ENCODE assay signal across 1 cellular context in the genomic region with DNA sequence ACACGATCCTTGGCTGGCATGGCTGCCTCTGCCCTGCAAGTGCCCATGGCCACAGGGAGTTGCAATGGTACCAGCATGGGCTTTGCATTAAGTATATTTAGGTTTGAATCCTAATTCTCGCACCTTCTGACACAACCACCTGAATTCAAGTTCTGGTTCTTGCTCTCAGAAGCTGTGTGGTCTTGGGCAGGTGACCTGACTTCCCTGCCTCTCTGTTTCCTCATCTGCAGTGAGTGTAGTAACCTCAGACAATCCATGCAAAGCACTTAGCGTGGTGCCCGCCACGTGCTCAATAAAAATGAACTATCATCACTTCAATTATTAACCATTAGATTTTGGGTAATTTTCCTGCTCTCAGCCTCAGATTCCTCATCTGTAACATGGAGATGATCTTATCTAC.
TF ChIP-seq lines count a peak whose summit lies in the region.

No MANE protein-coding gene starts in this region.

TF ChIP-seq in GM23338, 12 proteins besides CTCF, POLR2A, EP300 and RAD21 (continued from another document):
- no peak for TF ChIP-seq POLR2AphosphoS5 (IDR thresholded peaks at IDR 0.05; ENCODE audit: low read depth)
